Comparison of ENCODE assay signal across 9 cellular contexts in genomic region chr20:32480361-32481199, GRCh38.
DNase-seq lines count a peak whose midpoint lies in the region; ATAC-seq and TF ChIP-seq lines count a peak whose summit lies in the region.
"Had no signal": no experiment of that assay in that cellular context is flagged by ENCODE, and none has a peak within 500 bp of the region (broad histone marks: within the 10 kb centered on the region; RNA-seq: fewer than 3 reads in every experiment).

No MANE protein-coding gene starts in this region.

- peaks cover 69% of the 10 kb centered on the region for H3K4me1 Mint-ChIP-seq in CD4-positive, alpha-beta T cell (ENCODE audit: low read depth)
- peaks cover 33% of the 10 kb centered on the region for H3K4me1 Mint-ChIP-seq in activated T-helper 17 cell treated with anti-CD3 and anti-CD28 coated beads, Interleukin-2, amount 50 U/mL, for 72 hours
- peaks cover 62% of the 10 kb centered on the region for H3K4me1 Mint-ChIP-seq in osteocyte (ENCODE audit: unreplicated experiment)

- DNase-seq in CD4-positive, alpha-beta T cell, result no peak
- DNase-seq in left cardiac atrium (peak; percentile 17), osteocyte (ENCODE audit: extremely low spot score, unreplicated experiment) (no peak), NCI-H187 (lab: John Stamatoyannopoulos, UW) (no peak), GM23248 (no peak)
- no peak for DNase-seq in activated CD4-positive, alpha-beta T cell treated with anti-CD3 and anti-CD28 coated beads for 1 hour
- DNase-seq: SHP77 had no signal

- no peaks in the 10 kb centered on the region for H3K9me3 ChIP-seq in CD4-positive, alpha-beta T cell (ENCODE audit: control insufficient read depth, low read length)
- H3K9me3 ChIP-seq in GM23248 (ENCODE audit: low read depth), result no peaks in the 10 kb centered on the region

- no peaks in the 10 kb centered on the region for H3K27me3 ChIP-seq in CD4-positive, alpha-beta T cell (ENCODE audit: control insufficient read depth, insufficient read depth, low read length)
- H3K27me3 ChIP-seq in GM23248 (replicated peaks; ENCODE audit: insufficient read depth), result no peaks in the 10 kb centered on the region

- ATAC-seq in CD4-positive, alpha-beta T cell (ENCODE audit: poor library complexity), result no peak
- no peak for ATAC-seq in activated T-helper 17 cell treated with anti-CD3 and anti-CD28 coated beads, Interleukin-2, amount 50 U/mL, for 72 hours (replicated peaks)
- ATAC-seq in left cardiac atrium, result no peak
- ATAC-seq in HG03139 (IDR thresholded peaks at IDR 0.05; ENCODE audit: unreplicated experiment), result no peak

- no peaks in the 10 kb centered on the region for H3K9me3 Mint-ChIP-seq in CD4-positive, alpha-beta T cell
- no peaks in the 10 kb centered on the region for H3K9me3 Mint-ChIP-seq in activated T-helper 17 cell treated with anti-CD3 and anti-CD28 coated beads, Interleukin-2, amount 50 U/mL, for 72 hours
- H3K9me3 Mint-ChIP-seq in osteocyte (ENCODE audit: unreplicated experiment), result no peaks in the 10 kb centered on the region

- peaks cover 20% of the 10 kb centered on the region for H3K36me3 Mint-ChIP-seq in CD4-positive, alpha-beta T cell (ENCODE audit: low read depth)
- peaks cover 7% of the 10 kb centered on the region for H3K36me3 Mint-ChIP-seq in activated T-helper 17 cell treated with anti-CD3 and anti-CD28 coated beads, Interleukin-2, amount 50 U/mL, for 72 hours (ENCODE audit: low read depth)
- no peaks in the 10 kb centered on the region for H3K36me3 Mint-ChIP-seq in osteocyte (ENCODE audit: unreplicated experiment)

- no peaks in the 10 kb centered on the region for H3K9me2 ChIP-seq in GM23248 (ENCODE audit: insufficient read depth)

- H3K9ac ChIP-seq in GM23248, result no peak overlapping the region

- peak overlapping the region; percentile 76 for H3K4me3 Mint-ChIP-seq in CD4-positive, alpha-beta T cell
- no peak overlapping the region for H3K4me3 Mint-ChIP-seq in activated T-helper 17 cell treated with anti-CD3 and anti-CD28 coated beads, Interleukin-2, amount 50 U/mL, for 72 hours
- H3K4me3 Mint-ChIP-seq in osteocyte (ENCODE audit: unreplicated experiment), result peak overlapping the region; percentile 45

- no peak overlapping the region for H3K4me2 ChIP-seq in GM23248 (ENCODE audit: unreplicated experiment)

- no peaks in the 10 kb centered on the region for H3K36me3 ChIP-seq in GM23248 (ENCODE audit: low read depth)

- no peaks in the 10 kb centered on the region for H4K20me1 ChIP-seq in GM23248 (ENCODE audit: insufficient read depth)

- no peak for TF ChIP-seq CTCF in CD4-positive, alpha-beta T cell (IDR thresholded peaks at IDR 0.05)
- no peak for TF ChIP-seq CTCF in osteocyte (IDR thresholded peaks at IDR 0.05)

- H3K4me3 ChIP-seq in GM23248, result no peak overlapping the region

- peaks cover 57% of the 10 kb centered on the region for H3K79me2 ChIP-seq in GM23248 (ENCODE audit: insufficient read depth)

- H3K27ac Mint-ChIP-seq in CD4-positive, alpha-beta T cell, result peak overlapping the region; percentile 73
- H3K27ac Mint-ChIP-seq in activated T-helper 17 cell treated with anti-CD3 and anti-CD28 coated beads, Interleukin-2, amount 50 U/mL, for 72 hours, result peak overlapping the region; percentile 44
- peak overlapping the region; percentile 63 for H3K27ac Mint-ChIP-seq in osteocyte (ENCODE audit: unreplicated experiment)

- intact Hi-C loops in CD4-positive, alpha-beta T cell (cut with DNase I, micrococcal nuclease), result loop anchor here in 1 of 2 experiments (5.0 kb wide), 2 partner anchors 33 to 198 kb away; no protein-coding TSS in a partner anchor
- intact Hi-C loops in left cardiac atrium (cut with DNase I), result no loop called here

- H3K27me3 Mint-ChIP-seq in CD4-positive, alpha-beta T cell, result no peaks in the 10 kb centered on the region
- no peaks in the 10 kb centered on the region for H3K27me3 Mint-ChIP-seq in activated T-helper 17 cell treated with anti-CD3 and anti-CD28 coated beads, Interleukin-2, amount 50 U/mL, for 72 hours
- no peaks in the 10 kb centered on the region for H3K27me3 Mint-ChIP-seq in osteocyte (ENCODE audit: unreplicated experiment)

- no peak overlapping the region for H3K27ac ChIP-seq in CD4-positive, alpha-beta T cell (ENCODE audit: low read depth, low read length)
- no peak overlapping the region for H3K27ac ChIP-seq in GM23248

- no peak overlapping the region for H2AFZ ChIP-seq in GM23248

- peaks cover 11% of the 10 kb centered on the region; the same call in 1 of the 2 replicates for H3F3A ChIP-seq in GM23248 (ENCODE audit: insufficient read depth)

- in situ Hi-C loops in GM23248 (cut with MboI), result no loop called here

- CTCF ChIA-PET in CD4-positive, alpha-beta T cell (lab: Charles Lee), result interaction anchor here (0.6 kb wide), 1 partner anchor 185 kb away, joined by 3 read pairs; no protein-coding TSS in a partner anchor

- POLR2A ChIA-PET in CD4-positive, alpha-beta T cell (lab: Charles Lee), result interaction anchor here (0.6 to 1.4 kb wide), 3 partner anchors 13 to 121 kb away, joined by 3 read pairs; no protein-coding TSS in a partner anchor

- WGBS in GM23248 (ENCODE audit: low coverage in 1 of 2, low lambda C conversion rate in 2 of 2, missing lambda C conversion rate in 2 of 2), 2 experiments, result 85 to 90% methylated on average over 12 of the region's 12 CpGs

- H3K4me1 ChIP-seq in GM23248 (ENCODE audit: insufficient read depth), result peaks cover 10% of the 10 kb centered on the region
